1 cellular context compared by ENCODE assay signal in genomic region chr6:19547507-19547906, GRCh38.
TF ChIP-seq lines count a peak whose summit lies in the region.

No MANE protein-coding gene starts in this region.

TF ChIP-seq in HepG2, 621 proteins besides CTCF, POLR2A, EP300 and RAD21 (continued from another document):
- TF ChIP-seq, protein P1, sequence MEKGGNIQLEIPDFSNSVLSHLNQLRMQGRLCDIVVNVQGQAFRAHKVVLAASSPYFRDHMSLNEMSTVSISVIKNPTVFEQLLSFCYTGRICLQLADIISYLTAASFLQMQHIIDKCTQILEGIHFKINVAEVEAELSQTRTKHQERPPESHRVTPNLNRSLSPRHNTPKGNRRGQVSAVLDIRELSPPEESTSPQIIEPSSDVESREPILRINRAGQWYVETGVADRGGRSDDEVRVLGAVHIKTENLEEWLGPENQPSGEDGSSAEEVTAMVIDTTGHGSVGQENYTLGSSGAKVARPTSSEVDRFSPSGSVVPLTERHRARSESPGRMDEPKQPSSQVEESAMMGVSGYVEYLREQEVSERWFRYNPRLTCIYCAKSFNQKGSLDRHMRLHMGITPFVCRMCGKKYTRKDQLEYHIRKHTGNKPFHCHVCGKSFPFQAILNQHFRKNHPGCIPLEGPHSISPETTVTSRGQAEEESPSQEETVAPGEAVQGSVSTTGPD (CRISPR knock-in tag; IDR thresholded peaks at IDR 0.05) = no peak
